In genomic region chrX:64758047-64758446, GRCh38 we compare ENCODE assay signal across 27 cellular contexts.
"Had no signal": no experiment of that assay in that cellular context is flagged by ENCODE, and none has a peak within 500 bp of the region (broad histone marks: within the 10 kb centered on the region; RNA-seq: fewer than 3 reads in every experiment).

No MANE protein-coding gene starts in this region.

- DNase-seq: stimulated activated CD4-positive, alpha-beta T cell treated with anti-CD3 and anti-CD28 coated beads, Interleukin-2, amount 100 ng/mL, for 48 hours; stimulated activated CD4-positive, alpha-beta T cell treated with anti-CD3 and anti-CD28 coated beads, Interleukin-4, amount 100 ng/mL, for 1 hour; stimulated activated CD4-positive, alpha-beta T cell treated with anti-CD3 and anti-CD28 coated beads, Interleukin-4, amount 100 ng/mL, for 24 hours; stimulated activated CD4-positive, alpha-beta T cell treated with anti-CD3 and anti-CD28 coated beads, Interleukin-4, amount 100 ng/mL, for 4 hours; stimulated activated CD8-positive, alpha-beta memory T cell treated with anti-CD3 and anti-CD28 coated beads, Interleukin-4, amount 100 ng/mL, for 48 hours; stimulated activated naive B cell treated with anti-CD40 and anti-IgM and Interleukin-4, amounts not matched to agents 10 μg/mL and 1 μg/mL and 100 μg/mL, for 72 hours; stimulated activated naive CD4-positive, alpha-beta T cell; stimulated activated naive CD4-positive, alpha-beta T cell treated with Interleukin-2 at 50 U/mL for 16 hours; stimulated activated naive CD8-positive, alpha-beta T cell treated with anti-CD3 and anti-CD28 coated beads, Interleukin-15, amount 100 ng/mL, for 72 hours; stimulated activated naive CD8-positive, alpha-beta T cell treated with anti-CD3 and anti-CD28 coated beads, Interleukin-15, Interleukin-2, amounts not matched to agents 100 U/mL and 50 U/mL, for 24 hours; stomach; substantia nigra; testis; thyroid gland; tibial artery; transverse colon; trophoblast cell; upper lobe of left lung; upper lobe of right lung; uterus had no signal

- ATAC-seq: stimulated activated effector memory CD8-positive, alpha-beta T cell treated with anti-CD3 and anti-CD28 coated beads, Interleukin-12 subunit alpha, Interleukin-12 subunit beta, amount 100 ng/mL, for 72 hours; stimulated activated memory B cell treated with anti-CD40 and anti-IgM and Interleukin-4, amounts not matched to agents 10 μg/mL and 1 μg/mL and 100 μg/mL, for 72 hours; stimulated activated naive B cell treated with anti-CD40 and anti-IgM and Interleukin-4, amounts not matched to agents 10 μg/mL and 1 μg/mL and 100 μg/mL, for 72 hours; stimulated activated naive CD8-positive, alpha-beta T cell treated with anti-CD3 and anti-CD28 coated beads, Interleukin-15, amount 100 ng/mL, for 72 hours; stimulated activated naive CD8-positive, alpha-beta T cell treated with anti-CD3 and anti-CD28 coated beads, Interleukin-15, Interleukin-2, amounts not matched to agents 100 U/mL and 50 U/mL, for 24 hours; upper lobe of right lung had no signal

- FAIRE-seq: urothelium cell line had no signal

- H3K4me1 ChIP-seq: stomach, suprapubic skin, testis, thyroid gland, tibial artery, tibial nerve, transverse colon, upper lobe of left lung, upper lobe of right lung, uterus, vagina had no signal

- H3K36me3 ChIP-seq: stomach, suprapubic skin, thoracic aorta, thyroid gland, tibial artery, tibial nerve, transverse colon, upper lobe of left lung, upper lobe of right lung, uterus, vagina had no signal

- H3K27ac ChIP-seq: stomach, suprapubic skin, testis, thoracic aorta, thyroid gland, tibial artery, tibial nerve, transverse colon, upper lobe of left lung, upper lobe of right lung, uterus, vagina had no signal

- H3K27me3 ChIP-seq: stomach, suprapubic skin, testis, thyroid gland, tibial artery, tibial nerve, transverse colon, upper lobe of left lung, upper lobe of right lung, uterus, vagina had no signal

- H3K4me3 ChIP-seq: stomach, suprapubic skin, testis, thoracic aorta, thyroid gland, tibial artery, tibial nerve, transverse colon, upper lobe of left lung, upper lobe of right lung, uterus, vagina had no signal

- H3K9me3 ChIP-seq: suprapubic skin, testis, thoracic aorta, thyroid gland, tibial artery, tibial nerve, transverse colon, upper lobe of right lung, uterus, vagina had no signal
